In the genomic region with DNA sequence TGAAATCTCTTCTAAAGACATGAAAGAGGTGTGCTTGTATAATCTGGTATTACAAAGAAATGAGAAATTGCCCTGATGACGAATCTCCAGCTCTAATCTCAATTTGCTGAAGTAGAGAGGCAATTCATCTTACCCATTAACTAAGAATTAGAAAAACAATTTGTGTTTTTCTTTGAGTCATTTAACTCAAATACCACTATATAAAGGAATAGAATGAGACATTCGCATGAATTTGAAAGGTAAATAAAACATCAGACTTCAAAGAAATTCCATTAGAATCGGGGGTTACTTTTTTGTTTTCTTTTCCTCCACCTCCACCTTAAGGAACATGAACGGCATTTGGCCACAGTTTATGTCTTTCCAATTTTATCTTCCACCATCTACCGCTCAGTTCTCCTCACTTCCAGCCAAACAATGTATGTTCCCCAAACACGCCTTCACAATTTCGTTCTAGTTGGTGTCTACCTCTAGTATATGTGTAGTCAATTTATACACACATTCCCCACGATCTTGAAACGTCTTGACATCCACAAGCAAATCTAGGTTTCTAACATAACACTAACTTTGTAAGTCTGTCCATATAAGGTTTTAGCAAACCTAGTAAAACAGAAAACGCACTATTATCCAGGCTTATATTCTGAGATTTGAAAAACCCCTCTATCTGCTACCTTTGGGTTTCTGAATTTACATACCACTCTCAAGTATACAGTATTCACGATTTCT, we compare ENCODE assay signal across 8 cellular contexts. TPM values are rescaled to one million over a fixed set of nuclear protein-coding genes. Genes with fewer than 3 reads are reported as not detected.
DNase-seq lines count a peak whose midpoint lies in the region; ATAC-seq and TF ChIP-seq lines count a peak whose summit lies in the region.

No MANE protein-coding gene starts in this region.

- H3K27me3 Mint-ChIP-seq in HFFc6 (ENCODE audit: insufficient read depth): peaks cover 4% of the 10 kb centered on the region

- H3K9ac ChIP-seq in mucosa of stomach (ENCODE audit: low read length): peak overlapping the region; percentile 88

- no peaks in the 10 kb centered on the region for H3K9me3 ChIP-seq in mucosa of stomach (ENCODE audit: control insufficient read depth, low read length)

- H3K27ac ChIP-seq in ACC112 (ENCODE audit: low read depth, low read length): peak overlapping the region; percentile 88; the same call in 1 of the 2 replicates

- H3K4me1 Mint-ChIP-seq in HFFc6 (ENCODE audit: low read depth): peaks cover 33% of the 10 kb centered on the region

- DNase-seq in HFFc6: no peak
- peak in 1 of 2 donors; percentile 26 for DNase-seq in cardiac fibroblast (ENCODE audit: low read depth in 2 of 2)
- DNase-seq in DMS53 (lab: John Stamatoyannopoulos, UW): no peak
- DNase-seq in stimulated activated CD4-positive, alpha-beta T cell treated with anti-CD3 and anti-CD28 coated beads, Interleukin-12 subunit alpha, Interleukin-12 subunit beta, amount 100 ng/mL, for 4 hours: no peak

- H3K27me3 ChIP-seq in ACC112 (ENCODE audit: insufficient read depth, low read length) (no peaks in the 10 kb centered on the region), mucosa of stomach (ENCODE audit: control insufficient read depth, insufficient read depth, low read length) (no peaks in the 10 kb centered on the region)

- TF ChIP-seq CTCF in HFFc6 (IDR thresholded peaks at IDR 0.05): no peak
- no peak for TF ChIP-seq CTCF in cardiac fibroblast (IDR thresholded peaks at IDR 0.05; ENCODE audit: low read depth, low read length)

- H2AFZ ChIP-seq in ACC112 (ENCODE audit: low read length, unreplicated experiment): peak overlapping the region; percentile 95

- peaks cover 36% of the 10 kb centered on the region for H3K79me2 ChIP-seq in ACC112 (ENCODE audit: control insufficient read depth, insufficient read depth, low read length, unreplicated experiment)

- peak overlapping the region; percentile 93 for H3K4me3 Mint-ChIP-seq in HFFc6

- H3K27ac Mint-ChIP-seq in HFFc6: peak overlapping the region; percentile 91

- no peaks in the 10 kb centered on the region for H3K9me3 Mint-ChIP-seq in HFFc6

- H3K36me3 Mint-ChIP-seq in HFFc6 (ENCODE audit: low read depth): no peaks in the 10 kb centered on the region

- H3K4me1 ChIP-seq in ACC112 (ENCODE audit: control insufficient read depth, insufficient read depth, low read length, unreplicated experiment) (peaks cover 20% of the 10 kb centered on the region), mucosa of stomach (ENCODE audit: control insufficient read depth, insufficient read depth, low read length) (peaks cover 4% of the 10 kb centered on the region)

- H3K36me3 ChIP-seq in ACC112 (ENCODE audit: insufficient read depth, low read length) (no peaks in the 10 kb centered on the region), mucosa of stomach (ENCODE audit: control insufficient read depth, insufficient read depth, low read length) (no peaks in the 10 kb centered on the region)

- ATAC-seq in GM18873 (IDR thresholded peaks at IDR 0.05; ENCODE audit: low FRiP score, unreplicated experiment) (no peak), GM19397 (IDR thresholded peaks at IDR 0.05; ENCODE audit: unreplicated experiment) (no peak)

- H3K4me3 ChIP-seq in ACC112 (ENCODE audit: low read depth, low read length) (peak overlapping the region; percentile 97), cardiac fibroblast (replicated peaks in 1 of 2; ENCODE audit: low read depth in 2 of 2, low read length in 2 of 2) (peak overlapping the region; percentile 92 to 95), mucosa of stomach (ENCODE audit: low read length) (no peak overlapping the region)

RNA-seq across cellular contexts. Expression of gene SMCHD1, which starts 1.3 kb away (rescaled TPM):
- 10 to 100 TPM; 19.4 to 30.4 (median 26.4) TPM for total RNA-seq in HFFc6 (2021; fragmentation: NEBNext Ultra II Directional; extraction: Animal tissue kit (Norgen Biotek cat#: 25700))
